In the genomic region with DNA sequence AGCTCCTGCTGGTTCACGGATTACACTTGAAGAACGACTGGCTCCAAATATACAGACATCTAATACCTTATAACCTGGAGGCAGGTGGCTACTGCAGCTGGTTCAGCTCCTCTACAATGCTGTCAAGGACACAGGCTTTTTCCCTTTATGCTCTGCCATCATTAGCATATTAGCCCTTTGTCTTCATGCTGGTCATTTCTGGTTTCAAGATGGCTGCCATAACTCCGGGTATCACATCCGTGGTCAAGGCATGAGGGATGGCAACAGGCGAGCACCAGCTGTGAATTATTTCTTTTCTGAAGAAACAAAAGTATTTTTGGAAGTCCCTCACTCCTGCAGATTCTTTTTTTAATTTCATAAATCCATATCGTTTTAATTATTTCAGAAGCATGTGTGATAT, we compare ENCODE assay signal across 19 cellular contexts.
"Had no signal": no experiment of that assay in that cellular context is flagged by ENCODE, and none has a peak within 500 bp of the region (broad histone marks: within the 10 kb centered on the region; RNA-seq: fewer than 3 reads in every experiment).

No MANE protein-coding gene starts in this region.

- H3K27ac ChIP-seq: esophagus muscularis mucosa, left ventricle myocardium inferior, right atrium auricular region, skin epidermis, tibial artery had no signal

- FAIRE-seq: kidney had no signal

- H3K4me3 ChIP-seq: esophagus muscularis mucosa, left ventricle myocardium inferior, mucosa of descending colon, right atrium auricular region, skin epidermis, tibial artery had no signal

- H3K36me3 ChIP-seq: esophagus muscularis mucosa, left ventricle myocardium inferior, right atrium auricular region, tibial artery had no signal

- H3K27me3 ChIP-seq: esophagus muscularis mucosa, right atrium auricular region, tibial artery had no signal

- DNase-seq: activated CD4-positive, CD25-positive, alpha-beta regulatory T cell treated with anti-CD3 and anti-CD28 coated beads, Interleukin-2, amount 50 U/mL, for 72 hours; activated naive CD4-positive, alpha-beta T cell; activated naive CD8-positive, alpha-beta T cell treated with anti-CD3 and anti-CD28 coated beads, Interleukin-2, amount 10 ng/mL, durations not matched to agents 7 days and 5 days; central memory CD4-positive, alpha-beta T cell; cortex of kidney; effector CD4-positive, alpha-beta T cell; hypothalamus; kidney; left ventricle myocardium inferior; natural killer cell; nucleus accumbens; stimulated activated CD4-positive, alpha-beta T cell treated with anti-CD3 and anti-CD28 coated beads, Interleukin-15, amount 100 ng/mL, for 24 hours; stimulated activated CD4-positive, alpha-beta T cell treated with anti-CD3 and anti-CD28 coated beads, Interleukin-4, amount 100 ng/mL, for 1 hour; stimulated activated naive CD4-positive, alpha-beta T cell; tibial artery had no signal

- H3K4me1 ChIP-seq: esophagus muscularis mucosa, left ventricle myocardium inferior, right atrium auricular region, tibial artery had no signal

- ATAC-seq: natural killer cell had no signal

- H3K9me3 ChIP-seq: esophagus muscularis mucosa, left ventricle myocardium inferior, mucosa of descending colon, right atrium auricular region, tibial artery had no signal
